ENCODE assay signal across 8 cellular contexts in the genomic region with DNA sequence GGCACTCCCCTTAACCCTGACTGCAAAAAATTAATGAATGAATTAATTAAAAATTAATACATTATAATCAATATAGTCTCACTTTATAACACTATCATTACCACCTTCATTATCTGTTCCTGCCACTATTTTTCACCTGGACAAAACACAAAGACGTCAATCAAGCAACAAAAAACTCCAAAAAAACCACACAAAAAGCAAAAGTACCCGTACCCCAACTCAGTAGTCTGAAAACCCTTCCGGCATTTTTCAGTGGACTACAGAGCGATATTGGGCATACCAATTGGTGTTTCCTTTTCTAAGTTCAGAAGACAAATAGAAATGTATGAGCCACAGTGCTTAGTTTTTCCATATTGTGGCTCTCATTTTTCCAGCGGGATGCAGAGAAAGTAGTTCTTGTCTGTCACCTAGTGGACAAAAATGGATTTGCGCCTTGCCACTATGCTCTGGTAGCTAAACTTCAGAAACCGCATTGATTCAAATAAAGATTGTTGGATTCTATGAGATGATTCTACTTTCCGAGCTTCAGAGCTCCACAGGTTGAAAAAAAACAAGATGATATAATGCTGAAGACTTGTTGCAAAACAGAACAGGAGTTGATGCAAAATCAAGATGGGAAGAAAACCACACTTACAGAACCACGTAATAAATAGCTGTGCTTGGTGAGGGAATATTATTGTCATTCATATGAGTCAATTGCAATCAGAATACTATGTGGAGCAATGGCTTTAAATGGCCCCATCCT. TPM values are rescaled to one million over a fixed set of nuclear protein-coding genes. Genes with fewer than 3 reads are reported as not detected.
DNase-seq lines count a peak whose midpoint lies in the region; ATAC-seq, FAIRE-seq and TF ChIP-seq lines count a peak whose summit lies in the region.

No MANE protein-coding gene starts in this region.

- no peak for TF ChIP-seq EP300 in transverse colon (IDR thresholded peaks at IDR 0.05; ENCODE audit: low read depth)

- H3K4me1 ChIP-seq in Peyer's patch (peaks cover 0 to 10% (median 3%) of the 10 kb centered on the region in 4 donors), neutrophil (ENCODE audit: control insufficient read depth in 1 of 2, insufficient read depth in 1 of 2, low read depth in 1 of 2, low read length in 1 of 2) (peaks cover 9 to 10% of the 10 kb centered on the region in 2 experiments), transverse colon (peaks cover 4 to 33% (median 15%) of the 10 kb centered on the region in 4 donors)

- H3K27ac ChIP-seq in Peyer's patch, result no peak overlapping the region
- no peak overlapping the region for H3K27ac ChIP-seq in neutrophil
- no peak overlapping the region for H3K27ac ChIP-seq in transverse colon

- TF ChIP-seq POLR2A in Peyer's patch (IDR thresholded peaks at IDR 0.05) (no peak), transverse colon (IDR thresholded peaks at IDR 0.05) (no peak)

- H3K4me3 Mint-ChIP-seq in activated T-cell treated with anti-CD3 and anti-CD28 coated beads, Interleukin-2, amount 50 U/mL, for 72 hours, result peak overlapping the region; percentile 64 to 78

- POLR2A ChIA-PET in AG04449 (lab: Yijun Ruan, JAX), result interaction anchor here (0.6 to 1.0 kb wide), 3 partner anchors 25 to 58 kb away, joined by 3 to 4 read pairs (median 4); no protein-coding TSS in a partner anchor

- peaks cover 34% of the 10 kb centered on the region for H3K4me1 Mint-ChIP-seq in activated T-cell treated with anti-CD3 and anti-CD28 coated beads, Interleukin-2, amount 50 U/mL, for 72 hours (ENCODE audit: low read depth)

- H3K4me3 ChIP-seq in AG04449 (ENCODE audit: low read depth, low read length) (no peak overlapping the region), Peyer's patch (no peak overlapping the region), fibroblast of mammary gland (ENCODE audit: control insufficient read depth, low read depth, low read length) (no peak overlapping the region), neutrophil (ENCODE audit: low read depth in 1 of 2, low read length in 1 of 2) (no peak overlapping the region), transverse colon (no peak overlapping the region)

- ATAC-seq in activated T-cell treated with anti-CD3 and anti-CD28 coated beads, Interleukin-2, amount 50 U/mL, for 72 hours (replicated peaks in 1 of 2), result peak; percentile 72 to 76

- peak overlapping the region; percentile 55 for H3K27ac Mint-ChIP-seq in activated T-cell treated with anti-CD3 and anti-CD28 coated beads, Interleukin-2, amount 50 U/mL, for 72 hours

- peak; percentile 75 for TF ChIP-seq CTCF in AG04449 (IDR thresholded peaks at IDR 0.05; ENCODE audit: insufficient read depth, low read length, missing control alignments)
- TF ChIP-seq CTCF in Peyer's patch (IDR thresholded peaks at IDR 0.05), result peak; percentile 90 to 99 (median 98)
- peak; percentile 100 for TF ChIP-seq CTCF in fibroblast of mammary gland (conservative IDR thresholded peaks at IDR 0.05; ENCODE audit: control insufficient read depth, insufficient read depth, low read depth, low read length)
- TF ChIP-seq CTCF in neutrophil (IDR thresholded peaks at IDR 0.05), result peak; percentile 33
- peak; percentile 96 to 99 (median 98) for TF ChIP-seq CTCF in transverse colon (IDR thresholded peaks at IDR 0.05)

- intact Hi-C loops in transverse colon (cut with DNase I; ENCODE audit: low total_unique reads), result loop anchor here (2.0 to 10.0 kb wide), 2 partner anchors 54 to 214 kb away; a partner anchor contains a TSS

- CTCF ChIA-PET in AG04449 (lab: Yijun Ruan, JAX), result interaction anchor here (0.6 to 4.0 kb wide), 63 partner anchors 11 to 821 kb away, joined by 3 to 40 read pairs (median 4); no protein-coding TSS in a partner anchor

- in situ Hi-C loops in KBM-7 (cut with MboI; ENCODE audit: low pct_unique_long_range_greater_than_20kb, low sequenced_read_pairs) (loop anchor here (10.0 kb wide), 1 partner anchor 214 kb away; no protein-coding TSS in a partner anchor), transverse colon (cut with MboI; ENCODE audit: low pct_ligation_motif_present in 1 of 4, low pct_unique_long_range_greater_than_20kb in 1 of 4, low sequenced_read_pairs in 3 of 4) (loop anchor here in 2 of 4 donors (5.0 to 10.0 kb wide), 3 partner anchors 64 to 216 kb away; no protein-coding TSS in a partner anchor)

- H3K36me3 ChIP-seq in Peyer's patch (no peaks in the 10 kb centered on the region), neutrophil (no peaks in the 10 kb centered on the region), transverse colon (no peaks in the 10 kb centered on the region)

- WGBS in transverse colon (ENCODE audit: low coverage in 1 of 2), 2 donors, result 12 to 28% methylated on average over 6 to 9 of the region's 9 CpGs

- peak; percentile 77 for FAIRE-seq in GM18507 (lab: Jason Lieb, UNC)

- peaks cover 14% of the 10 kb centered on the region for H3K27me3 Mint-ChIP-seq in activated T-cell treated with anti-CD3 and anti-CD28 coated beads, Interleukin-2, amount 50 U/mL, for 72 hours (ENCODE audit: low read depth)

- no peaks in the 10 kb centered on the region for H3K27me3 ChIP-seq in Peyer's patch
- H3K27me3 ChIP-seq in neutrophil, result peaks cover 43% of the 10 kb centered on the region
- H3K27me3 ChIP-seq in transverse colon, result no peaks in the 10 kb centered on the region

- no peaks in the 10 kb centered on the region for H3K9me3 Mint-ChIP-seq in activated T-cell treated with anti-CD3 and anti-CD28 coated beads, Interleukin-2, amount 50 U/mL, for 72 hours

- DNase-seq in AG04449 (ENCODE audit: low read depth, low spot score) (peak; percentile 74), GM18507 (ENCODE audit: extremely low spot score, insufficient read length, low read depth) (peak; percentile 33), KBM-7 (peak; percentile 82), Peyer's patch (peak in 2 of 3 donors; percentile 50 to 80), fibroblast of mammary gland (ENCODE audit: low read depth) (peak; percentile 87), transverse colon (peak; percentile 67)
- peak; percentile 69 to 74 for DNase-seq in activated T-cell treated with anti-CD3 and anti-CD28 coated beads, Interleukin-2, amount 50 U/mL, for 72 hours

- H3K36me3 Mint-ChIP-seq in activated T-cell treated with anti-CD3 and anti-CD28 coated beads, Interleukin-2, amount 50 U/mL, for 72 hours (ENCODE audit: insufficient read depth in 2 of 2), result no peaks in the 10 kb centered on the region

- no peaks in the 10 kb centered on the region for H3K9me3 ChIP-seq in Peyer's patch
- no peaks in the 10 kb centered on the region for H3K9me3 ChIP-seq in neutrophil
- H3K9me3 ChIP-seq in transverse colon, result no peaks in the 10 kb centered on the region

RNA-seq across cellular contexts. Expression of a gene that starts 50.6 kb away (rescaled TPM):
- total RNA-seq in Peyer's patch (100 to 1,000 TPM in 3 of 4 donors, 10 to 100 TPM in 1; 57.8 to 256 (median 162) TPM), transverse colon (100 to 1,000 TPM; 135 to 362 (median 252) TPM)
- 10 to 100 TPM; 52.3 to 91.2 TPM for total RNA-seq in activated T-cell treated with anti-CD3 and anti-CD28 coated beads, Interleukin-2, amount 50 U/mL, for 72 hours

Comparison
In these comparisons a context has a peak if more than half of its experiments do, and no peak if none do; other contexts are left out.
1. DNase-seq: peak in every context shown above with its lines; median percentile 87 in fibroblast of mammary gland; 82 in KBM-7; 74 in AG04449; 72 in activated T-cell treated with anti-CD3 and anti-CD28 coated beads, Interleukin-2, amount 50 U/mL, for 72 hours; 67 in transverse colon; 65 in Peyer's patch; 33 in GM18507.
2. CTCF ChIP-seq: peak in every context shown above with its lines; median percentile 100 in fibroblast of mammary gland; 98 in Peyer's patch; 98 in transverse colon; 75 in AG04449; 33 in neutrophil.